In the genomic region with DNA sequence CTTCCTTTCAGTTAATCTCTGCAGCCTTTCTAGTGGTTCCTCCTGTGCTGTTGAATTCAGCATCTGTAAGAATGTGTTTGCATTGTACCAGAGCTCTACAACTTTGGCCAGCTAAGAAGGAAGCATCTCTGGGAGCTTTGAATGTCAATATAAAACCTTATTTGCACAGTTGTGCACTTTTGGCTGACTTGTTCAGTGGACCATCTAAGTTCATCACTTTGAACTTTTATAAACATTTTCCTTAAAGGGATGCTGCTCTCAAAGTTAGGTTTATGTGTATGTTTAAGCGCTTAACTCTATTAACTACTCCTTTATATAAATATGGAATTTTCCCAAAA, we compare ENCODE assay signal across 17 cellular contexts.
"Had no signal": no experiment of that assay in that cellular context is flagged by ENCODE, and none has a peak within 500 bp of the region (broad histone marks: within the 10 kb centered on the region; RNA-seq: fewer than 3 reads in every experiment).

No MANE protein-coding gene starts in this region.

- H3K4me3 ChIP-seq: body of pancreas, lower lobe of right lung, psoas muscle, suprapubic skin had no signal

- H3K27me3 ChIP-seq: body of pancreas, suprapubic skin had no signal

- H3K4me3 Mint-ChIP-seq: activated CD4-positive, alpha-beta memory T cell treated with anti-CD3 and anti-CD28 coated beads for 36 hours; activated naive CD4-positive, alpha-beta T cell treated with anti-CD3 and anti-CD28 coated beads for 36 hours; central memory CD8-positive, alpha-beta T cell; T-helper 17 cell; type B pancreatic cell had no signal

- DNase-seq: activated CD4-positive, alpha-beta memory T cell treated with anti-CD3 and anti-CD28 coated beads for 36 hours; activated naive CD4-positive, alpha-beta T cell treated with anti-CD3 and anti-CD28 coated beads for 36 hours; activated T-cell treated with anti-CD3 and anti-CD28 coated beads, Interleukin-2, amount 50 U/mL, for 72 hours; body of pancreas; cortex of kidney; effector CD8-positive, alpha-beta T cell; hypothalamus; lower lobe of right lung; naive thymus-derived CD8-positive, alpha-beta T cell; psoas muscle; stimulated activated CD4-positive, alpha-beta T cell treated with anti-CD3 and anti-CD28 coated beads, Interleukin-2, amount 100 ng/mL, for 24 hours; stimulated activated naive CD4-positive, alpha-beta T cell treated with Interleukin-2 at 50 U/mL for 16 hours; T-helper 17 cell had no signal

- H3K9me3 ChIP-seq: body of pancreas, lower lobe of right lung, psoas muscle, suprapubic skin had no signal

- H3K36me3 ChIP-seq: lower lobe of right lung, suprapubic skin had no signal

- H3K27ac ChIP-seq: body of pancreas, lower lobe of right lung, psoas muscle, suprapubic skin had no signal

- H3K9me3 Mint-ChIP-seq: activated CD4-positive, alpha-beta memory T cell treated with anti-CD3 and anti-CD28 coated beads for 36 hours; activated naive CD4-positive, alpha-beta T cell treated with anti-CD3 and anti-CD28 coated beads for 36 hours; activated T-cell treated with anti-CD3 and anti-CD28 coated beads, Interleukin-2, amount 50 U/mL, for 72 hours; central memory CD8-positive, alpha-beta T cell; naive thymus-derived CD8-positive, alpha-beta T cell; type B pancreatic cell had no signal

- H3K27me3 Mint-ChIP-seq: activated CD4-positive, alpha-beta memory T cell treated with anti-CD3 and anti-CD28 coated beads for 36 hours; central memory CD8-positive, alpha-beta T cell; naive thymus-derived CD8-positive, alpha-beta T cell; T-helper 17 cell; type B pancreatic cell had no signal

- ATAC-seq: activated T-cell treated with anti-CD3 and anti-CD28 coated beads, Interleukin-2, amount 50 U/mL, for 72 hours; body of pancreas; lower lobe of right lung; psoas muscle; sciatic nerve; T-helper 17 cell had no signal

- H3K27ac Mint-ChIP-seq: activated CD4-positive, alpha-beta memory T cell treated with anti-CD3 and anti-CD28 coated beads for 36 hours; activated T-cell treated with anti-CD3 and anti-CD28 coated beads, Interleukin-2, amount 50 U/mL, for 72 hours; T-helper 17 cell; type B pancreatic cell had no signal
